In genomic region chr2:84960157-84960506, GRCh38 we compare ENCODE assay signal across 18 cellular contexts. TPM values are rescaled to one million over a fixed set of nuclear protein-coding genes. Genes with fewer than 3 reads are reported as not detected.
DNase-seq lines count a peak whose midpoint lies in the region; ATAC-seq, FAIRE-seq and TF ChIP-seq lines count a peak whose summit lies in the region.
"Had no signal": no experiment of that assay in that cellular context is flagged by ENCODE, and none has a peak within 500 bp of the region (broad histone marks: within the 10 kb centered on the region; RNA-seq: fewer than 3 reads in every experiment).

No MANE protein-coding gene starts in this region.

- H3K27ac ChIP-seq in 22Rv1: peak overlapping the region; percentile 99
- peak overlapping the region; percentile 99 for H3K27ac ChIP-seq in H9 (ENCODE audit: insufficient read length, low read depth, low read length)
- H3K27ac ChIP-seq in keratinocyte (ENCODE audit: control insufficient read depth, insufficient read depth, low read length): peak overlapping the region; percentile 95
- H3K27ac ChIP-seq in upper lobe of left lung: no peak overlapping the region
- H3K27ac ChIP-seq: esophagus muscularis mucosa, heart left ventricle, HL-60, spleen had no signal

- DNase-seq in H9 (no peak), activated B cell treated with CpG ODN at 0.5 μM for 24 hours (no peak), keratinocyte (ENCODE audit: low read depth, low spot score) (no peak), upper lobe of left lung (no peak), kidney tubule cell (ENCODE audit: low spot score) (no peak), foreskin melanocyte (no peak)
- DNase-seq: activated CD8-positive, alpha-beta memory T cell treated with anti-CD3 and anti-CD28 coated beads, Interleukin-2, amount 10 ng/mL, durations not matched to agents 7 days and 5 days; heart left ventricle; left cardiac atrium; NCI-H1930; spleen had no signal

- FAIRE-seq in keratinocyte (lab: Jason Lieb, UNC): no peak
- FAIRE-seq: urothelium cell line had no signal

- no peak overlapping the region for H4K91ac ChIP-seq in H9 (ENCODE audit: insufficient read length, low read depth, low read length)

- H3T11ph ChIP-seq in H9 (ENCODE audit: low read length): no peak overlapping the region

- no peak overlapping the region for H3K56ac ChIP-seq in H9 (ENCODE audit: insufficient read length, low read depth, low read length)

- H3K27me3 ChIP-seq in H9 (ENCODE audit: insufficient read depth, low read length) (no peaks in the 10 kb centered on the region), keratinocyte (ENCODE audit: control insufficient read depth, extremely low read depth, insufficient read depth, low read length) (no peaks in the 10 kb centered on the region), upper lobe of left lung (no peaks in the 10 kb centered on the region)
- H3K27me3 ChIP-seq: esophagus muscularis mucosa, heart left ventricle, Peyer's patch, spleen had no signal

- no peak for TF ChIP-seq EP300 in upper lobe of left lung (IDR thresholded peaks at IDR 0.05)

- no peak overlapping the region for H2AK5ac ChIP-seq in H9 (ENCODE audit: insufficient read length, low read length)

- H2BK20ac ChIP-seq in H9 (ENCODE audit: low read depth, low read length, poor library complexity, severe bottlenecking): no peak overlapping the region

- H3K27ac Mint-ChIP-seq in H9: peak overlapping the region; percentile 95 to 99 (median 97)
- peak overlapping the region; percentile 71 for H3K27ac Mint-ChIP-seq in activated B cell treated with CpG ODN at 0.5 μM for 24 hours
- H3K27ac Mint-ChIP-seq: activated CD8-positive, alpha-beta memory T cell treated with anti-CD3 and anti-CD28 coated beads, Interleukin-2, amount 10 ng/mL, durations not matched to agents 7 days and 5 days; stimulated activated naive CD8-positive, alpha-beta T cell treated with anti-CD3 and anti-CD28 coated beads, Interleukin-15, Interleukin-2, amounts not matched to agents 100 ng/mL and 50 ng/mL, for 24 hours had no signal

- TF ChIP-seq CTCF in 22Rv1 (IDR thresholded peaks at IDR 0.05) (no peak), H9 (conservative IDR thresholded peaks at IDR 0.05) (no peak), activated B cell treated with CpG ODN at 0.5 μM for 24 hours (IDR thresholded peaks at IDR 0.05) (no peak), keratinocyte (optimal IDR thresholded peaks at IDR 0.05 in 1 of 3, IDR thresholded peaks at IDR 0.05 in 1 of 3, conservative IDR thresholded peaks at IDR 0.05 in 1 of 3; ENCODE audit: extremely low read depth in 1 of 3, insufficient read depth in 2 of 3, low read length in 3 of 3) (no peak), upper lobe of left lung (IDR thresholded peaks at IDR 0.05) (no peak)

- peaks cover 19 to 32% (median 31%) of the 10 kb centered on the region in 3 experiments for H3K36me3 Mint-ChIP-seq in H9 (ENCODE audit: insufficient read depth in 1 of 3, low read depth in 3 of 3)
- peaks cover 20% of the 10 kb centered on the region for H3K36me3 Mint-ChIP-seq in activated B cell treated with CpG ODN at 0.5 μM for 24 hours (ENCODE audit: low read depth)

- H3K36me3 ChIP-seq in keratinocyte (ENCODE audit: control insufficient read depth in 2 of 2, extremely low read depth in 1 of 2, insufficient read depth in 2 of 2, low read length in 2 of 2): peaks cover 0 to 8% of the 10 kb centered on the region in 2 experiments
- peaks cover 0 to 2% (median 0%) of the 10 kb centered on the region in 4 donors for H3K36me3 ChIP-seq in upper lobe of left lung
- H3K36me3 ChIP-seq: Peyer's patch had no signal

- H4K20me1 ChIP-seq in H9 (ENCODE audit: control insufficient read depth, insufficient read depth, insufficient read length) (no peaks in the 10 kb centered on the region), keratinocyte (ENCODE audit: control insufficient read depth, extremely low read depth, insufficient read depth, low read length) (no peaks in the 10 kb centered on the region)

- no peaks in the 10 kb centered on the region for H3K9me1 ChIP-seq in keratinocyte (ENCODE audit: control insufficient read depth, extremely low read depth, insufficient read depth, low read length)

- H3K9me3 Mint-ChIP-seq in H9 (no peaks in the 10 kb centered on the region; a peak in 1 of 5 replicates), activated B cell treated with CpG ODN at 0.5 μM for 24 hours (no peaks in the 10 kb centered on the region)
- H3K9me3 Mint-ChIP-seq: stimulated activated naive CD8-positive, alpha-beta T cell treated with anti-CD3 and anti-CD28 coated beads, Interleukin-15, Interleukin-2, amounts not matched to agents 100 ng/mL and 50 ng/mL, for 24 hours had no signal

- H3K18ac ChIP-seq in H9 (ENCODE audit: insufficient read length, low read depth, low read length): no peak overlapping the region

- dilution Hi-C loops in keratinocyte (cut with MboI; ENCODE audit: extremely low pct_ligation_motif_present, low sequenced_read_pairs): no loop called here

- no peak overlapping the region for H3K14ac ChIP-seq in H9 (ENCODE audit: insufficient read depth, low read length)

- no CpG with 5 or more reads among the region's 3 CpGs for WGBS in H9 (ENCODE audit: extremely low coverage, insufficient read length, low lambda C conversion rate)
- 72 to 73% methylated on average over 3 of the region's 3 CpGs for WGBS in upper lobe of left lung, 2 donors

- peak overlapping the region; percentile 52 for H3K4me2 ChIP-seq in H9 (ENCODE audit: insufficient read depth, insufficient read length, low read length)
- H3K4me2 ChIP-seq in keratinocyte (ENCODE audit: control insufficient read depth, extremely low read depth, insufficient read depth, low read depth, low read length): no peak overlapping the region

- H3K4me3 ChIP-seq in keratinocyte (ENCODE audit: control insufficient read depth in 2 of 3, extremely low read depth in 1 of 3, insufficient read depth in 2 of 3, low read depth in 1 of 3, low read length in 3 of 3) (no peak overlapping the region), upper lobe of left lung (no peak overlapping the region)
- H3K4me3 ChIP-seq: esophagus muscularis mucosa, heart left ventricle, Peyer's patch, spleen had no signal

- POLR2A ChIA-PET in activated B cell treated with CpG ODN at 0.5 μM for 24 hours (lab: Charles Lee): interaction anchor here (0.6 to 4.0 kb wide), 7 partner anchors 10 to 55 kb away, joined by 5 to 28 read pairs (median 11); partner anchors contain the start of gene KCMF1

- H4K8ac ChIP-seq in H9 (replicated peaks; ENCODE audit: insufficient read length, low read depth, low read length): no peak overlapping the region

- H3K79me2 ChIP-seq in H9 (ENCODE audit: insufficient read depth, low read length): peaks cover 2% of the 10 kb centered on the region; the same call in 1 of the 2 replicates
- H3K79me2 ChIP-seq in keratinocyte (ENCODE audit: control insufficient read depth, insufficient read depth, low read length): peaks cover 9% of the 10 kb centered on the region

- H3K23me2 ChIP-seq in H9 (ENCODE audit: insufficient read length, low read depth, low read length, poor library complexity, severe bottlenecking): no peaks in the 10 kb centered on the region

- H3K9me3 ChIP-seq in H9 (ENCODE audit: control insufficient read depth, low read depth, low read length) (no peaks in the 10 kb centered on the region), keratinocyte (ENCODE audit: control insufficient read depth, low read depth, low read length) (no peaks in the 10 kb centered on the region), upper lobe of left lung (no peaks in the 10 kb centered on the region)
- H3K9me3 ChIP-seq: esophagus muscularis mucosa, heart left ventricle, Peyer's patch, spleen had no signal

- intact Hi-C loops in activated B cell treated with CpG ODN at 0.5 μM for 24 hours (cut with micrococcal nuclease): loop anchor here (1.0 kb wide), 1 partner anchor 9 kb away; no protein-coding TSS in a partner anchor

- H3K4ac ChIP-seq in H9 (ENCODE audit: low read depth, low read length): no peak overlapping the region

- peaks cover 8% of the 10 kb centered on the region; the same call in 1 of the 2 replicates for H3K4me1 ChIP-seq in H9 (ENCODE audit: insufficient read depth, low read length)
- H3K4me1 ChIP-seq in keratinocyte (ENCODE audit: control insufficient read depth, extremely low read depth, insufficient read depth, low read length): peaks cover 34% of the 10 kb centered on the region
- H3K4me1 ChIP-seq in upper lobe of left lung: peaks cover 3 to 28% (median 13%) of the 10 kb centered on the region in 4 donors

- peaks cover 2% of the 10 kb centered on the region for H3K27me3 Mint-ChIP-seq in H9 (ENCODE audit: low read depth)
- H3K27me3 Mint-ChIP-seq in activated B cell treated with CpG ODN at 0.5 μM for 24 hours: no peaks in the 10 kb centered on the region
- H3K27me3 Mint-ChIP-seq: activated CD8-positive, alpha-beta memory T cell treated with anti-CD3 and anti-CD28 coated beads, Interleukin-2, amount 10 ng/mL, durations not matched to agents 7 days and 5 days; stimulated activated naive CD8-positive, alpha-beta T cell treated with anti-CD3 and anti-CD28 coated beads, Interleukin-15, Interleukin-2, amounts not matched to agents 100 ng/mL and 50 ng/mL, for 24 hours had no signal

- TF ChIP-seq POLR2A in upper lobe of left lung (IDR thresholded peaks at IDR 0.05): no peak

- CTCF ChIA-PET in activated B cell treated with CpG ODN at 0.5 μM for 24 hours (lab: Charles Lee): interaction anchor here (0.9 to 1.7 kb wide), 2 partner anchors 9 to 13 kb away, joined by 3 to 6 read pairs; no protein-coding TSS in a partner anchor

- H2BK15ac ChIP-seq in H9 (ENCODE audit: low read depth, low read length): no peak overlapping the region

- no peak overlapping the region for H3K9ac ChIP-seq in H9 (ENCODE audit: extremely low read depth, insufficient read length, low read length)
- H3K9ac ChIP-seq in keratinocyte (ENCODE audit: control insufficient read depth, extremely low read depth, insufficient read depth, low read length): peak overlapping the region; percentile 4

- H4K5ac ChIP-seq in H9 (ENCODE audit: insufficient read length, low read depth, low read length): no peak overlapping the region

- H2BK12ac ChIP-seq in H9 (ENCODE audit: insufficient read length, low read depth, low read length): no peak overlapping the region

- H2AFZ ChIP-seq in H9 (ENCODE audit: low read length) (no peak overlapping the region), keratinocyte (ENCODE audit: control insufficient read depth, low read length) (no peak overlapping the region)

- H3K79me1 ChIP-seq in H9 (ENCODE audit: insufficient read depth, low read depth, low read length, poor library complexity, severe bottlenecking): no peaks in the 10 kb centered on the region

- H3K4me1 Mint-ChIP-seq in H9: peaks cover 61 to 71% of the 10 kb centered on the region in 2 experiments
- H3K4me1 Mint-ChIP-seq in activated B cell treated with CpG ODN at 0.5 μM for 24 hours: peaks cover 61% of the 10 kb centered on the region

- H2BK5ac ChIP-seq in H9 (ENCODE audit: insufficient read length, low read length): no peak overlapping the region

- no peak overlapping the region for H2BK120ac ChIP-seq in H9 (ENCODE audit: low read depth, low read length, poor library complexity, severe bottlenecking)

- peak overlapping the region; percentile 41 to 63 for H3K4me3 Mint-ChIP-seq in H9
- peak overlapping the region; percentile 33 for H3K4me3 Mint-ChIP-seq in activated B cell treated with CpG ODN at 0.5 μM for 24 hours
- H3K4me3 Mint-ChIP-seq: activated CD8-positive, alpha-beta memory T cell treated with anti-CD3 and anti-CD28 coated beads, Interleukin-2, amount 10 ng/mL, durations not matched to agents 7 days and 5 days; stimulated activated naive CD8-positive, alpha-beta T cell treated with anti-CD3 and anti-CD28 coated beads, Interleukin-15, Interleukin-2, amounts not matched to agents 100 ng/mL and 50 ng/mL, for 24 hours had no signal

- ATAC-seq in activated B cell treated with CpG ODN at 0.5 μM for 24 hours (ENCODE audit: low read depth) (peak; percentile 38), upper lobe of left lung (ENCODE audit: low FRiP score in 2 of 2) (no peak), HG02938 (IDR thresholded peaks at IDR 0.05; ENCODE audit: unreplicated experiment) (no peak)
- ATAC-seq: activated CD8-positive, alpha-beta memory T cell treated with anti-CD3 and anti-CD28 coated beads, Interleukin-2, amount 10 ng/mL, durations not matched to agents 7 days and 5 days; heart left ventricle; left cardiac atrium had no signal

- H3K23ac ChIP-seq in H9 (ENCODE audit: insufficient read length, low read depth, low read length): no peak overlapping the region

RNA-seq across cellular contexts. Expression of gene KCMF1, which starts 10.8 kb away (rescaled TPM):
- total RNA-seq in H9 (2021) (110 and 113 TPM in 2 replicates), activated B cell treated with CpG ODN at 0.5 μM for 24 hours (77.1 and 96.6 TPM in 2 replicates), upper lobe of left lung (10 to 100 TPM in 5 of 6 donors, 1 to 10 TPM in 1; 6.3 to 76.6 (median 47.8) TPM)
- polyA plus RNA-seq in keratinocyte: 75.9 to 111 TPM (median 95.1 TPM) in 3 replicates
- 45.0 TPM for polyA plus RNA-seq in keratinocyte (2011; ENCODE audit: low read depth)
- 70.6 and 146 TPM in 2 replicates for polyA plus RNA-seq in keratinocyte (2011; cell fraction: cytosol; rRNA removed)
- 45.6 and 50.4 TPM in 2 replicates for polyA plus RNA-seq in keratinocyte (2011; cell fraction: nucleus; rRNA removed)
- 60.5 and 86.0 TPM in 2 replicates for polyA plus RNA-seq in keratinocyte (2012; ENCODE audit: low replicate concordance)
- polyA minus RNA-seq in keratinocyte: 37.2 to 92.6 TPM (median 66.0 TPM) in 3 replicates
- polyA minus RNA-seq in keratinocyte (2011; cell fraction: cytosol; rRNA and poly(A)+ RNA removed): 33.4 TPM
- 11.4 and 38.1 TPM in 2 replicates for polyA minus RNA-seq in keratinocyte (2011; cell fraction: nucleus; rRNA and poly(A)+ RNA removed)

RNA-seq across cellular contexts. Expression of gene TMSB10, which starts 54.7 kb away (rescaled TPM):
- total RNA-seq in H9 (2021) (755 and 770 TPM in 2 replicates), activated B cell treated with CpG ODN at 0.5 μM for 24 hours (925 and 1,069 TPM in 2 replicates), upper lobe of left lung (1,000 to 10,000 TPM; 1,275 to 5,234 (median 2,267) TPM)
- polyA plus RNA-seq in keratinocyte: 1,787 to 7,245 TPM (median 3,595 TPM) in 3 replicates
- polyA plus RNA-seq in keratinocyte (2011; ENCODE audit: low read depth): 8,538 TPM
- 6,963 and 8,951 TPM in 2 replicates for polyA plus RNA-seq in keratinocyte (2011; cell fraction: cytosol; rRNA removed)
- 1,538 and 1,768 TPM in 2 replicates for polyA plus RNA-seq in keratinocyte (2011; cell fraction: nucleus; rRNA removed)
- polyA plus RNA-seq in keratinocyte (2012; ENCODE audit: low replicate concordance): 4,557 and 7,467 TPM in 2 replicates
- 679 to 919 TPM (median 685 TPM) in 3 replicates for polyA minus RNA-seq in keratinocyte
- polyA minus RNA-seq in keratinocyte (2011; cell fraction: cytosol; rRNA and poly(A)+ RNA removed): 925 TPM
- polyA minus RNA-seq in keratinocyte (2011; cell fraction: nucleus; rRNA and poly(A)+ RNA removed): 83.9 and 127 TPM in 2 replicates

Comparison
In these comparisons a context has a peak if more than half of its experiments do, and no peak if none do; other contexts are left out.
1. H3K27ac ChIP-seq: peak in 22Rv1 (single experiment), H9 (single experiment) and keratinocyte (single experiment); none in upper lobe of left lung (0 of 4).